9 cellular contexts compared by ENCODE assay signal in genomic region chr15:64845826-64846225, GRCh38. TPM values are rescaled to one million over a fixed set of nuclear protein-coding genes. Genes with fewer than 3 reads are reported as not detected.
DNase-seq lines count a peak whose midpoint lies in the region; TF ChIP-seq lines count a peak whose summit lies in the region.
"Had no signal": no experiment of that assay in that cellular context is flagged by ENCODE, and none has a peak within 500 bp of the region (broad histone marks: within the 10 kb centered on the region; RNA-seq: fewer than 3 reads in every experiment).

No MANE protein-coding gene starts in this region.

- no peak overlapping the region for H3K9ac ChIP-seq in endodermal cell (ENCODE audit: extremely low read depth, low read length, poor library complexity, severe bottlenecking)

- H3K9me3 Mint-ChIP-seq in CD14-positive monocyte (no peaks in the 10 kb centered on the region), endodermal cell (no peaks in the 10 kb centered on the region), osteocyte (ENCODE audit: unreplicated experiment) (no peaks in the 10 kb centered on the region), Calu3 (ENCODE audit: low read depth, unreplicated experiment) (no peaks in the 10 kb centered on the region)
- H3K9me3 Mint-ChIP-seq in activated T-helper 2 cell treated with anti-CD3 and anti-CD28 coated beads, Interferon-gamma antibody, Interleukin-2, Interleukin-4, amounts not matched to agents 10 μg/mL and 5 μg/mL and 100 μg/mL, durations not matched to agents 14 hours and 24 hours and 36 hours = no peaks in the 10 kb centered on the region

- H3K36me3 ChIP-seq in KOPT-K1 (ENCODE audit: insufficient read depth, low read length) (peaks cover 28% of the 10 kb centered on the region), endodermal cell (ENCODE audit: control insufficient read depth, insufficient read depth, low read length) (peaks cover 13% of the 10 kb centered on the region), SJCRH30 (peaks cover 14% of the 10 kb centered on the region)

- H3K27me3 ChIP-seq in endodermal cell (ENCODE audit: control insufficient read depth, insufficient read depth, low read length, poor library complexity, severe bottlenecking) = no peaks in the 10 kb centered on the region
- no peaks in the 10 kb centered on the region for H3K27me3 ChIP-seq in SJCRH30

- WGBS in endodermal cell (ENCODE audit: insufficient coverage in 1 of 2, insufficient read length in 1 of 2), 2 experiments = 100% methylated on average over 3 of the region's 3 CpGs; no CpG with 5 or more reads in 1 of the 2 experiments

- H3K4me1 ChIP-seq in endodermal cell (ENCODE audit: control insufficient read depth, insufficient read depth, low read length) = peaks cover 3% of the 10 kb centered on the region
- peaks cover 29% of the 10 kb centered on the region for H3K4me1 ChIP-seq in SJCRH30

- BruUV-seq in Calu3 (replicated peaks; lab: Mats Ljungman, UMichigan) = no TSS peak

- H3K27ac ChIP-seq in KOPT-K1 (ENCODE audit: low read depth, low read length, poor library complexity, severe bottlenecking) (peak overlapping the region; percentile 53), endodermal cell (ENCODE audit: low read depth, low read length) (no peak overlapping the region), SJCRH30 (no peak overlapping the region)

- no peaks in the 10 kb centered on the region for H3K9me3 ChIP-seq in KOPT-K1 (ENCODE audit: insufficient read depth, low read length, poor library complexity, severe bottlenecking)
- no peaks in the 10 kb centered on the region for H3K9me3 ChIP-seq in endodermal cell (ENCODE audit: control insufficient read depth, low read length)
- H3K9me3 ChIP-seq in SJCRH30 (replicated peaks) = no peaks in the 10 kb centered on the region

- DNase-seq in CD14-positive monocyte (ENCODE audit: low spot score) (no peak), endodermal cell (peak; percentile 39), osteocyte (ENCODE audit: extremely low spot score, unreplicated experiment) (no peak), SJCRH30 (no peak), Calu3 (no peak), COLO829 (ENCODE audit: low spot score) (no peak)
- DNase-seq in activated T-helper 2 cell treated with anti-CD3 and anti-CD28 coated beads, Interferon-gamma antibody, Interleukin-2, Interleukin-4, amounts not matched to agents 10 μg/mL and 5 μg/mL and 100 μg/mL, durations not matched to agents 14 hours and 24 hours and 36 hours (ENCODE audit: low spot score) = no peak
- DNase-seq: NCI-H146 had no signal

- intact Hi-C loops in CD14-positive monocyte (cut with micrococcal nuclease) = loop anchor here (2.0 to 10.0 kb wide), 3 partner anchors 49 to 139 kb away; partner anchors contain the start of gene SPG21 (in 1 of the 2)
- intact Hi-C loops in activated T-helper 2 cell treated with anti-CD3 and anti-CD28 coated beads, Interferon-gamma antibody, Interleukin-2, Interleukin-4, amounts not matched to agents 10 μg/mL and 5 μg/mL and 100 μg/mL, durations not matched to agents 14 hours and 24 hours and 36 hours (cut with micrococcal nuclease) = no loop called here
- intact Hi-C loops in Calu3 (cut with micrococcal nuclease; ENCODE audit: unreplicated experiment) = no loop called here

- H3K27ac Mint-ChIP-seq in CD14-positive monocyte = peak overlapping the region; percentile 95 to 98 (median 96)
- no peak overlapping the region for H3K27ac Mint-ChIP-seq in endodermal cell
- H3K27ac Mint-ChIP-seq in osteocyte (ENCODE audit: unreplicated experiment) = peak overlapping the region; percentile 92
- no peak overlapping the region for H3K27ac Mint-ChIP-seq in activated T-helper 2 cell treated with anti-CD3 and anti-CD28 coated beads, Interferon-gamma antibody, Interleukin-2, Interleukin-4, amounts not matched to agents 10 μg/mL and 5 μg/mL and 100 μg/mL, durations not matched to agents 14 hours and 24 hours and 36 hours
- no peak overlapping the region for H3K27ac Mint-ChIP-seq in Calu3 (ENCODE audit: unreplicated experiment)

- CTCF ChIA-PET in Calu3 (lab: Charles Lee) = no interaction called here

- TF ChIP-seq CTCF in CD14-positive monocyte (IDR thresholded peaks at IDR 0.05) (no peak), endodermal cell (conservative IDR thresholded peaks at IDR 0.05) (no peak), osteocyte (IDR thresholded peaks at IDR 0.05) (no peak), Calu3 (IDR thresholded peaks at IDR 0.05; ENCODE audit: unreplicated experiment) (no peak)

- H3K36me3 Mint-ChIP-seq in CD14-positive monocyte = peaks cover 39 to 67% of the 10 kb centered on the region in 2 donors
- peaks cover 15% of the 10 kb centered on the region for H3K36me3 Mint-ChIP-seq in endodermal cell (ENCODE audit: low read depth)
- H3K36me3 Mint-ChIP-seq in osteocyte (ENCODE audit: unreplicated experiment) = peaks cover 14% of the 10 kb centered on the region
- H3K36me3 Mint-ChIP-seq in activated T-helper 2 cell treated with anti-CD3 and anti-CD28 coated beads, Interferon-gamma antibody, Interleukin-2, Interleukin-4, amounts not matched to agents 10 μg/mL and 5 μg/mL and 100 μg/mL, durations not matched to agents 14 hours and 24 hours and 36 hours (ENCODE audit: low read depth) = peaks cover 27% of the 10 kb centered on the region
- peaks cover 24% of the 10 kb centered on the region for H3K36me3 Mint-ChIP-seq in Calu3 (ENCODE audit: insufficient read depth, unreplicated experiment)

- peak overlapping the region; percentile 100 for H3K4me3 Mint-ChIP-seq in CD14-positive monocyte
- H3K4me3 Mint-ChIP-seq in endodermal cell = no peak overlapping the region
- no peak overlapping the region for H3K4me3 Mint-ChIP-seq in osteocyte (ENCODE audit: unreplicated experiment)
- no peak overlapping the region for H3K4me3 Mint-ChIP-seq in activated T-helper 2 cell treated with anti-CD3 and anti-CD28 coated beads, Interferon-gamma antibody, Interleukin-2, Interleukin-4, amounts not matched to agents 10 μg/mL and 5 μg/mL and 100 μg/mL, durations not matched to agents 14 hours and 24 hours and 36 hours (ENCODE audit: low read depth)
- no peak overlapping the region for H3K4me3 Mint-ChIP-seq in Calu3 (ENCODE audit: low read depth, unreplicated experiment)

- peaks cover 73% of the 10 kb centered on the region for H3K4me1 Mint-ChIP-seq in CD14-positive monocyte
- peaks cover 26% of the 10 kb centered on the region for H3K4me1 Mint-ChIP-seq in endodermal cell
- peaks cover 63% of the 10 kb centered on the region for H3K4me1 Mint-ChIP-seq in osteocyte (ENCODE audit: unreplicated experiment)
- peaks cover 36% of the 10 kb centered on the region for H3K4me1 Mint-ChIP-seq in activated T-helper 2 cell treated with anti-CD3 and anti-CD28 coated beads, Interferon-gamma antibody, Interleukin-2, Interleukin-4, amounts not matched to agents 10 μg/mL and 5 μg/mL and 100 μg/mL, durations not matched to agents 14 hours and 24 hours and 36 hours (ENCODE audit: low read depth)
- peaks cover 8% of the 10 kb centered on the region for H3K4me1 Mint-ChIP-seq in Calu3 (ENCODE audit: low read depth, unreplicated experiment)

- H3K4me3 ChIP-seq in endodermal cell (ENCODE audit: low read length) = no peak overlapping the region
- H3K4me3 ChIP-seq in SJCRH30 = no peak overlapping the region

- H3K27me3 Mint-ChIP-seq in CD14-positive monocyte (ENCODE audit: low read depth in 3 of 3) (peaks cover 0 to 3% (median 0%) of the 10 kb centered on the region in 3 donors), endodermal cell (ENCODE audit: insufficient read depth) (no peaks in the 10 kb centered on the region), osteocyte (ENCODE audit: unreplicated experiment) (no peaks in the 10 kb centered on the region), Calu3 (ENCODE audit: unreplicated experiment) (peaks cover 2% of the 10 kb centered on the region)
- H3K27me3 Mint-ChIP-seq in activated T-helper 2 cell treated with anti-CD3 and anti-CD28 coated beads, Interferon-gamma antibody, Interleukin-2, Interleukin-4, amounts not matched to agents 10 μg/mL and 5 μg/mL and 100 μg/mL, durations not matched to agents 14 hours and 24 hours and 36 hours (ENCODE audit: low read depth) = no peaks in the 10 kb centered on the region

RNA-seq across cellular contexts. Expression of gene PLEKHO2, which starts 4.1 kb away (rescaled TPM):
- 10 to 100 TPM; 78.0 to 93.5 TPM for polyA plus RNA-seq in CD14-positive monocyte
- total RNA-seq in endodermal cell = 10 to 100 TPM; 10.2 to 12.9 TPM
- polyA plus RNA-seq in endodermal cell (2013, experiment 1 of 2) = 10.9 TPM
- polyA plus RNA-seq in endodermal cell (2013, experiment 2 of 2) = 10.4 TPM
- 24.5 and 24.7 TPM in 2 replicates for total RNA-seq in osteocyte
- total RNA-seq in activated T-helper 2 cell treated with anti-CD3 and anti-CD28 coated beads, Interferon-gamma antibody, Interleukin-2, Interleukin-4, amounts not matched to agents 10 μg/mL and 5 μg/mL and 100 μg/mL, durations not matched to agents 14 hours and 24 hours and 36 hours = 15.3 and 17.0 TPM in 2 replicates
- 26.7 and 28.5 TPM in 2 replicates for total RNA-seq in SJCRH30 (2014; rRNA removed; shearing (Covaris generic))
- 2.0 and 2.4 TPM in 2 replicates for total RNA-seq in Calu3 (2022)

RNA-seq across cellular contexts. Expression of gene PIF1, which starts 20.4 kb away (rescaled TPM):
- under 1 TPM in 1 of 2 donors, not detected in 1; 0.13 TPM for polyA plus RNA-seq in CD14-positive monocyte
- 10 to 100 TPM; 60.7 to 64.6 TPM for total RNA-seq in endodermal cell
- polyA plus RNA-seq in endodermal cell (2013, experiment 1 of 2) = 46.2 TPM
- polyA plus RNA-seq in endodermal cell (2013, experiment 2 of 2) = 44.8 TPM
- 4.2 and 4.8 TPM in 2 replicates for total RNA-seq in osteocyte
- 28.1 and 29.2 TPM in 2 replicates for total RNA-seq in activated T-helper 2 cell treated with anti-CD3 and anti-CD28 coated beads, Interferon-gamma antibody, Interleukin-2, Interleukin-4, amounts not matched to agents 10 μg/mL and 5 μg/mL and 100 μg/mL, durations not matched to agents 14 hours and 24 hours and 36 hours
- total RNA-seq in SJCRH30 (2014; rRNA removed; shearing (Covaris generic)) = 21.6 and 22.3 TPM in 2 replicates
- 33.9 and 51.5 TPM in 2 replicates for total RNA-seq in Calu3 (2022)

Comparison
In these comparisons a context has a peak if more than half of its experiments do, and no peak if none do; other contexts are left out.
1. H3K27ac Mint-ChIP-seq: peak in CD14-positive monocyte (7 of 7) and osteocyte (single experiment); none in endodermal cell (single experiment), activated T-helper 2 cell treated with anti-CD3 and anti-CD28 coated beads, Interferon-gamma antibody, Interleukin-2, Interleukin-4, amounts not matched to agents 10 μg/mL and 5 μg/mL and 100 μg/mL, durations not matched to agents 14 hours and 24 hours and 36 hours (single experiment) and Calu3 (single experiment).
2. H3K4me3 Mint-ChIP-seq: peak in CD14-positive monocyte (2 of 2); none in endodermal cell (single experiment), osteocyte (single experiment), activated T-helper 2 cell treated with anti-CD3 and anti-CD28 coated beads, Interferon-gamma antibody, Interleukin-2, Interleukin-4, amounts not matched to agents 10 μg/mL and 5 μg/mL and 100 μg/mL, durations not matched to agents 14 hours and 24 hours and 36 hours (single experiment) and Calu3 (single experiment).
3. intact Hi-C loops: an anchor here in CD14-positive monocyte (2.0 to 10.0 kb wide); none called in activated T-helper 2 cell treated with anti-CD3 and anti-CD28 coated beads, Interferon-gamma antibody, Interleukin-2, Interleukin-4, amounts not matched to agents 10 μg/mL and 5 μg/mL and 100 μg/mL, durations not matched to agents 14 hours and 24 hours and 36 hours and Calu3.